1 cellular context compared by ENCODE assay signal in genomic region chr6:108560463-108561308, GRCh38.
TF ChIP-seq lines count a peak whose summit lies in the region.

TSS of gene FOXO3 (plus strand) at chr6:108560917. CDS start at chr6:108561209, 292 bp downstream.

TF ChIP-seq in HepG2, 621 proteins besides CTCF, POLR2A, EP300 and RAD21 (continued from another document and continues in another):
- TF ChIP-seq IRF9 (CRISPR knock-in tag; IDR thresholded peaks at IDR 0.05; ENCODE audit: borderline replicate concordance) (0 out of 2 replicates have a peak, but pooled peaks have one; percentile 50), ATF7-NPFF (CRISPR knock-in tag; IDR thresholded peaks at IDR 0.05; ENCODE audit: low read depth) (no peak; the same call in 1 of the 2 replicates), ZNF136 (CRISPR knock-in tag; IDR thresholded peaks at IDR 0.05; ENCODE audit: low read depth) (no peak), THAP9 (CRISPR knock-in tag; IDR thresholded peaks at IDR 0.05; ENCODE audit: borderline replicate concordance) (no peak), MED8 (CRISPR knock-in tag; IDR thresholded peaks at IDR 0.05; ENCODE audit: insufficient replicate concordance) (no peak), GATAD2A (CRISPR knock-in tag; IDR thresholded peaks at IDR 0.05) (peak; percentile 30; the same call in 1 of the 2 replicates), ZNF18 (CRISPR knock-in tag; IDR thresholded peaks at IDR 0.05; ENCODE audit: insufficient replicate concordance) (no peak), AGO1 (IDR thresholded peaks at IDR 0.05; ENCODE audit: low read depth, low read length, poor library complexity, severe bottlenecking) (no peak), ZNF616 (CRISPR knock-in tag; IDR thresholded peaks at IDR 0.05; ENCODE audit: low read depth) (no peak), ZNF589 (CRISPR knock-in tag; conservative IDR thresholded peaks at IDR 0.05) (no peak), ZFYVE20 (CRISPR knock-in tag; IDR thresholded peaks at IDR 0.05; ENCODE audit: borderline replicate concordance, low read depth) (no peak), ZNF234 (CRISPR knock-in tag; conservative IDR thresholded peaks at IDR 0.05) (no peak), ARNTL (CRISPR knock-in tag; IDR thresholded peaks at IDR 0.05) (no peak), ZNF232 (CRISPR knock-in tag; IDR thresholded peaks at IDR 0.05; ENCODE audit: borderline replicate concordance) (no peak), TFDP1 (CRISPR knock-in tag; IDR thresholded peaks at IDR 0.05; ENCODE audit: borderline replicate concordance) (peak; percentile 57; the same call in 1 of the 2 replicates), ATF7 (IDR thresholded peaks at IDR 0.05) (no peak), ATF7 (CRISPR knock-in tag; IDR thresholded peaks at IDR 0.05) (no peak), ZNF44 (CRISPR knock-in tag; IDR thresholded peaks at IDR 0.05) (no peak), HCFC1 (IDR thresholded peaks at IDR 0.05; ENCODE audit: low read depth, low read length) (0 out of 2 replicates have a peak, but pooled peaks have one; percentile 13), SMAD3 (CRISPR knock-in tag; IDR thresholded peaks at IDR 0.05) (0 out of 2 replicates have a peak, but pooled peaks have one; percentile 24), ZNF614 (CRISPR knock-in tag; IDR thresholded peaks at IDR 0.05; ENCODE audit: borderline replicate concordance) (no peak), GFI1 (CRISPR knock-in tag; IDR thresholded peaks at IDR 0.05; ENCODE audit: borderline replicate concordance) (no peak), MIER2 (CRISPR knock-in tag; IDR thresholded peaks at IDR 0.05) (no peak), ATM (IDR thresholded peaks at IDR 0.05; ENCODE audit: borderline replicate concordance) (no peak), NCOA5 (CRISPR knock-in tag; IDR thresholded peaks at IDR 0.05) (no peak), SRSF4 (IDR thresholded peaks at IDR 0.05; ENCODE audit: low read depth, low read length, poor library complexity, severe bottlenecking) (no peak), LCORL (IDR thresholded peaks at IDR 0.05) (no peak), LCORL (CRISPR knock-in tag; IDR thresholded peaks at IDR 0.05) (peak; percentile 44; the same call in 1 of the 2 replicates), ZNF362 (CRISPR knock-in tag; IDR thresholded peaks at IDR 0.05; ENCODE audit: borderline replicate concordance) (no peak), MAFF (IDR thresholded peaks at IDR 0.05; ENCODE audit: low read depth, low read length) (no peak), AFF4 (CRISPR knock-in tag; IDR thresholded peaks at IDR 0.05) (no peak), SSRP1 (CRISPR knock-in tag; IDR thresholded peaks at IDR 0.05) (peak; percentile 68; the same call in 1 of the 2 replicates), ZNF615 (CRISPR knock-in tag; IDR thresholded peaks at IDR 0.05; ENCODE audit: borderline replicate concordance) (no peak), ZNF678 (CRISPR knock-in tag; IDR thresholded peaks at IDR 0.05) (0 out of 2 replicates have a peak, but pooled peaks have one; percentile 36), BCL3 (CRISPR knock-in tag; IDR thresholded peaks at IDR 0.05) (no peak), ZNF770 (CRISPR knock-in tag; IDR thresholded peaks at IDR 0.05) (no peak; the same call in 1 of the 2 replicates), TOPORS (CRISPR knock-in tag; IDR thresholded peaks at IDR 0.05) (no peak), SRSF9 (IDR thresholded peaks at IDR 0.05; ENCODE audit: borderline replicate concordance, insufficient read depth, low read depth, low read length, poor library complexity, severe bottlenecking) (no peak), NR2C2 (CRISPR knock-in tag; IDR thresholded peaks at IDR 0.05; ENCODE audit: borderline replicate concordance) (no peak; the same call in 1 of the 2 replicates), PHB2 (IDR thresholded peaks at IDR 0.05; ENCODE audit: partially characterized antibody) (no peak), POGK (CRISPR knock-in tag; conservative IDR thresholded peaks at IDR 0.05) (no peak), ASH2L (IDR thresholded peaks at IDR 0.05; ENCODE audit: insufficient read length, low read depth, low read length) (peak; percentile 23), ETV5 (CRISPR knock-in tag; IDR thresholded peaks at IDR 0.05; ENCODE audit: borderline replicate concordance) (no peak), ZNF275 (CRISPR knock-in tag; IDR thresholded peaks at IDR 0.05; ENCODE audit: borderline replicate concordance) (peak; percentile 11; the same call in 1 of the 2 replicates), TRIM24 (CRISPR knock-in tag; IDR thresholded peaks at IDR 0.05) (no peak), TGIF2 (CRISPR knock-in tag; IDR thresholded peaks at IDR 0.05) (peak; percentile 35; the same call in 1 of the 2 replicates), RFXAP (CRISPR knock-in tag; IDR thresholded peaks at IDR 0.05; ENCODE audit: borderline replicate concordance) (no peak), ZSCAN29 (CRISPR knock-in tag; conservative IDR thresholded peaks at IDR 0.05) (no peak)
